Comparison of ENCODE assay signal across 14 cellular contexts in genomic region chr2:193518061-193518817, GRCh38.
A peak's percentile ranks its signal among the peaks of the same experiment; 100 is the strongest.
DNase-seq lines count a peak whose midpoint lies in the region; ATAC-seq and FAIRE-seq lines count a peak whose summit lies in the region.
"Had no signal": no experiment of that assay in that cellular context is flagged by ENCODE, and none has a peak within 500 bp of the region (broad histone marks: within the 10 kb centered on the region; RNA-seq: fewer than 3 reads in every experiment).

No MANE protein-coding gene starts in this region.

- no peak for ATAC-seq in HG03439 (IDR thresholded peaks at IDR 0.05; ENCODE audit: unreplicated experiment)
- ATAC-seq: esophagus mucosa, mucosa of descending colon had no signal

- H3K4me3 ChIP-seq in skeletal muscle cell (ENCODE audit: low read depth, low read length) (no peak overlapping the region), H7 (ENCODE audit: insufficient read depth, low read depth, low read length) (no peak overlapping the region)
- H3K4me3 ChIP-seq: mucosa of descending colon had no signal

- peak; percentile 3 for DNase-seq in EL
- peak; percentile 94 for DNase-seq in RCC 7860 (ENCODE audit: low spot score)
- DNase-seq in epithelial cell of prostate (ENCODE audit: low read depth, low spot score), result peak; percentile 52
- peak; percentile 78 for DNase-seq in skeletal muscle cell (ENCODE audit: low read depth)
- DNase-seq in mesenteric fat pad (ENCODE audit: low spot score), result no peak
- DNase-seq in retina, result no peak
- DNase-seq in H7, result no peak
- DNase-seq: activated CD4-positive, alpha-beta T cell treated with anti-CD3 and anti-CD28 coated beads, Interleukin-2, amount 10 ng/mL, durations not matched to agents 7 days and 5 days; CD8-positive, alpha-beta memory T cell; Kasumi-1; mucosa of descending colon; NCI-H2081 had no signal

- H3K36me3 ChIP-seq in H7 (replicated peaks; ENCODE audit: control insufficient read depth, insufficient read depth, low read length), result no peaks in the 10 kb centered on the region

- peak; percentile 94 for FAIRE-seq in RCC 7860 (lab: Jason Lieb, UNC)

- no peaks in the 10 kb centered on the region for H3K27me3 ChIP-seq in H7 (ENCODE audit: control insufficient read depth, insufficient read depth, low read length)

- H3K27ac ChIP-seq in epithelial cell of prostate, result peak overlapping the region; percentile 84

Comparison
In these comparisons a context has a peak if more than half of its experiments do, and no peak if none do; other contexts are left out.
1. DNase-seq: peak in EL (single experiment), RCC 7860 (single experiment), epithelial cell of prostate (single experiment) and skeletal muscle cell (single experiment); none in mesenteric fat pad (single experiment), retina (single experiment) and H7 (single experiment).